In genomic region chr16:81716478-81717210, GRCh38 we compare ENCODE assay signal across 8 cellular contexts.
A peak's percentile ranks its signal among the peaks of the same experiment; 100 is the strongest.
DNase-seq lines count a peak whose midpoint lies in the region; ATAC-seq and TF ChIP-seq lines count a peak whose summit lies in the region.

No MANE protein-coding gene starts in this region.

- peak overlapping the region; percentile 87 for H3K4me3 Mint-ChIP-seq in memory B cell

- whole genome bisulfite sequencing in stomach, 5 donors = 51 to 74% (median 70%) methylated on average over 10 of the region's 10 CpGs

- H3K27ac Mint-ChIP-seq in memory B cell = peak overlapping the region; percentile 99

- H3K27me3 ChIP-seq in stomach = no peaks in the 10 kb centered on the region

- ATAC-seq in GM18505 (IDR thresholded peaks at IDR 0.05; ENCODE audit: unreplicated experiment) (peak; percentile 53), GM19467 (IDR thresholded peaks at IDR 0.05; ENCODE audit: unreplicated experiment) (peak; percentile 55), HG03280 (IDR thresholded peaks at IDR 0.05; ENCODE audit: unreplicated experiment) (peak; percentile 56), memory B cell (ENCODE audit: low read depth) (peak; percentile 58)

- peaks cover 4% of the 10 kb centered on the region for H3K9me3 Mint-ChIP-seq in memory B cell

- H3K4me1 ChIP-seq in stomach = peaks cover 0 to 40% (median 28%) of the 10 kb centered on the region in 4 donors

- H3K27me3 Mint-ChIP-seq in memory B cell = no peaks in the 10 kb centered on the region

- peak overlapping the region in 2 of 5 donors; percentile 43 to 50 for H3K27ac ChIP-seq in stomach

- TF ChIP-seq EP300 in stomach (IDR thresholded peaks at IDR 0.05) = no peak

- no peaks in the 10 kb centered on the region for H3K9me3 ChIP-seq in stomach

- no peak for TF ChIP-seq POLR2A in GM18505 (IDR thresholded peaks at IDR 0.05; ENCODE audit: borderline replicate concordance, extremely low read depth, insufficient read depth, insufficient read length)
- TF ChIP-seq POLR2A in stomach (IDR thresholded peaks at IDR 0.05) = no peak

- no peak overlapping the region for H3K4me3 ChIP-seq in stomach

- intact Hi-C loops in stomach (cut with DNase I; ENCODE audit: low total_unique reads) = no loop called here

- peaks cover 48% of the 10 kb centered on the region for H3K4me1 Mint-ChIP-seq in memory B cell

- H3K36me3 ChIP-seq in stomach = peaks cover 0 to 3% (median 0%) of the 10 kb centered on the region in 4 donors

- no peak for TF ChIP-seq CTCF in stomach (IDR thresholded peaks at IDR 0.05)

- peak in 1 of 2 donors; percentile 35 for DNase-seq in memory B cell (ENCODE audit: low spot score in 2 of 2)
- no peak for DNase-seq in pons (ENCODE audit: low spot score)
- DNase-seq in stomach = no peak
- no peak for DNase-seq in mesenteric fat pad (ENCODE audit: low spot score)
- DNase-seq in foreskin melanocyte = no peak

- H3K36me3 Mint-ChIP-seq in memory B cell = no peaks in the 10 kb centered on the region
